In genomic region chr5:89230178-89230577, GRCh38 we compare ENCODE assay signal across 15 cellular contexts.
A peak's percentile ranks its signal among the peaks of the same experiment; 100 is the strongest.
DNase-seq lines count a peak whose midpoint lies in the region; ATAC-seq and TF ChIP-seq lines count a peak whose summit lies in the region.
"Had no signal": no experiment of that assay in that cellular context is flagged by ENCODE, and none has a peak within 500 bp of the region (broad histone marks: within the 10 kb centered on the region; RNA-seq: fewer than 3 reads in every experiment).

No MANE protein-coding gene starts in this region.

- peaks cover 14% of the 10 kb centered on the region for H3K4me1 Mint-ChIP-seq in mesothelial cell of epicardium
- H3K4me1 Mint-ChIP-seq in WTC11, result no peaks in the 10 kb centered on the region
- H3K4me1 Mint-ChIP-seq: CD4-positive, CD25-positive, alpha-beta regulatory T cell had no signal

- H3K4me3 ChIP-seq in GM06990 (replicated peaks; ENCODE audit: low read depth, low read length), result no peak overlapping the region
- no peak overlapping the region for H3K4me3 ChIP-seq in MM.1S (ENCODE audit: low read length)
- H3K4me3 ChIP-seq: BLaER1 treated with 17β-estradiol and CSF1 and Interleukin-3, amounts not matched to agents 10 nM and 100 nM had no signal

- no peaks in the 10 kb centered on the region for H3K36me3 Mint-ChIP-seq in mesothelial cell of epicardium
- H3K36me3 Mint-ChIP-seq in WTC11, result no peaks in the 10 kb centered on the region
- H3K36me3 Mint-ChIP-seq: CD4-positive, CD25-positive, alpha-beta regulatory T cell had no signal

- H2AFZ ChIP-seq in MM.1S (ENCODE audit: low read length), result no peak overlapping the region

- ATAC-seq in stimulated activated naive CD8-positive, alpha-beta T cell treated with anti-CD3 and anti-CD28 coated beads, Interleukin-15, Interleukin-2, amounts not matched to agents 100 U/mL and 50 U/mL, for 24 hours, result peak; percentile 52
- ATAC-seq in GM21423 (IDR thresholded peaks at IDR 0.05; ENCODE audit: unreplicated experiment) (no peak), WTC11 (no peak)
- ATAC-seq: HCT116 had no signal

- DNase-seq in GM06990 (ENCODE audit: extremely low read depth, insufficient read length), result peak; percentile 51
- DNase-seq in MM.1S, result peak; percentile 11
- DNase-seq in mesothelial cell of epicardium (ENCODE audit: low spot score in 2 of 2, unreplicated experiment in 2 of 2), result peak; percentile 13 to 36
- no peak for DNase-seq in stimulated activated naive CD8-positive, alpha-beta T cell treated with anti-CD3 and anti-CD28 coated beads, Interleukin-15, Interleukin-2, amounts not matched to agents 100 U/mL and 50 U/mL, for 24 hours
- no peak for DNase-seq in NCI-H526 treated with DMSO at 0.1 percent for 48 hours (lab: John Stamatoyannopoulos, UW)
- DNase-seq in WTC11 (ENCODE audit: low spot score), result no peak
- DNase-seq in stimulated activated CD8-positive, alpha-beta memory T cell treated with anti-CD3 and anti-CD28 coated beads, Interleukin-4, amount 100 ng/mL, for 48 hours, result no peak
- DNase-seq: ACHN; CD4-positive, CD25-positive, alpha-beta regulatory T cell; DMS53; GF-D8 had no signal

- H3K27ac Mint-ChIP-seq in mesothelial cell of epicardium, result no peak overlapping the region
- H3K27ac Mint-ChIP-seq in WTC11, result no peak overlapping the region
- H3K27ac Mint-ChIP-seq: CD4-positive, CD25-positive, alpha-beta regulatory T cell had no signal

- H3K27me3 Mint-ChIP-seq in mesothelial cell of epicardium (ENCODE audit: low read depth) (no peaks in the 10 kb centered on the region), WTC11 (ENCODE audit: low read depth) (no peaks in the 10 kb centered on the region)
- H3K27me3 Mint-ChIP-seq: CD4-positive, CD25-positive, alpha-beta regulatory T cell had no signal

- POLR2A ChIA-PET in WTC11 (lab: Charles Lee), result no interaction called here

- peaks cover 22% of the 10 kb centered on the region for H3K4me1 ChIP-seq in MM.1S (ENCODE audit: low read length)

- no peaks in the 10 kb centered on the region for H4K20me1 ChIP-seq in MM.1S (ENCODE audit: insufficient read depth, low read length)
- H4K20me1 ChIP-seq: BLaER1 treated with 17β-estradiol and CSF1 and Interleukin-3, amounts not matched to agents 10 nM and 100 nM had no signal

- no peaks in the 10 kb centered on the region for H3K79me2 ChIP-seq in MM.1S (ENCODE audit: low read length)

- peaks cover 12% of the 10 kb centered on the region for H3F3A ChIP-seq in MM.1S (ENCODE audit: insufficient read depth, low read length)

- CTCF ChIA-PET in WTC11 (lab: Charles Lee), result no interaction called here

- no peak overlapping the region for H3K4me2 ChIP-seq in MM.1S (ENCODE audit: low read depth, low read length)
- H3K4me2 ChIP-seq: BLaER1 treated with 17β-estradiol and CSF1 and Interleukin-3, amounts not matched to agents 10 nM and 100 nM had no signal

- H3K9ac ChIP-seq in MM.1S (ENCODE audit: low read length), result no peak overlapping the region
- H3K9ac ChIP-seq: BLaER1 treated with 17β-estradiol and CSF1 and Interleukin-3, amounts not matched to agents 10 nM and 100 nM had no signal

- TF ChIP-seq CTCF in GM06990 (IDR thresholded peaks at IDR 0.05; ENCODE audit: insufficient read depth, low read length, poor library complexity, severe bottlenecking) (no peak), MM.1S (IDR thresholded peaks at IDR 0.05; ENCODE audit: low read length) (no peak), mesothelial cell of epicardium (IDR thresholded peaks at IDR 0.05; ENCODE audit: unreplicated experiment) (no peak), WTC11 (IDR thresholded peaks at IDR 0.05) (no peak)

- H3K9me3 Mint-ChIP-seq in mesothelial cell of epicardium (peaks cover 4% of the 10 kb centered on the region), WTC11 (no peaks in the 10 kb centered on the region)

- H3K27ac ChIP-seq in MM.1S (ENCODE audit: low read length), result no peak overlapping the region
- H3K27ac ChIP-seq: BLaER1 treated with 17β-estradiol and CSF1 and Interleukin-3, amounts not matched to agents 10 nM and 100 nM; HL-60 had no signal

- no peaks in the 10 kb centered on the region for H3K9me3 ChIP-seq in MM.1S (replicated peaks; ENCODE audit: insufficient read depth, low read length)

- no peaks in the 10 kb centered on the region for H3K9me2 ChIP-seq in MM.1S (replicated peaks; ENCODE audit: insufficient read depth, low read length)

- H3K36me3 ChIP-seq in GM06990 (ENCODE audit: control insufficient read depth, insufficient read depth, low read length), result no peaks in the 10 kb centered on the region; the same call in 1 of the 2 replicates
- no peaks in the 10 kb centered on the region for H3K36me3 ChIP-seq in MM.1S (replicated peaks; ENCODE audit: insufficient read depth, low read length)
- H3K36me3 ChIP-seq: BLaER1 treated with 17β-estradiol and CSF1 and Interleukin-3, amounts not matched to agents 10 nM and 100 nM had no signal

- H3K4me3 Mint-ChIP-seq in mesothelial cell of epicardium, result no peak overlapping the region
- no peak overlapping the region for H3K4me3 Mint-ChIP-seq in WTC11
- H3K4me3 Mint-ChIP-seq: CD4-positive, CD25-positive, alpha-beta regulatory T cell had no signal

- H3K27me3 ChIP-seq in GM06990 (replicated peaks; ENCODE audit: control insufficient read depth, insufficient read depth, low read length) (no peaks in the 10 kb centered on the region), MM.1S (replicated peaks; ENCODE audit: insufficient read depth, low read length) (no peaks in the 10 kb centered on the region)
- H3K27me3 ChIP-seq: BLaER1 treated with 17β-estradiol and CSF1 and Interleukin-3, amounts not matched to agents 10 nM and 100 nM had no signal

TF ChIP-seq in WTC11, 78 proteins besides CTCF, POLR2A, EP300 and RAD21 (continues in another document):
- TF ChIP-seq NFYB (CRISPR knock-in tag; conservative IDR thresholded peaks at IDR 0.05; ENCODE audit: low read depth) (no peak), PREB (CRISPR knock-in tag; IDR thresholded peaks at IDR 0.05; ENCODE audit: borderline replicate concordance) (no peak), SOX15 (CRISPR knock-in tag; IDR thresholded peaks at IDR 0.05) (no peak), FOXK1 (CRISPR knock-in tag; IDR thresholded peaks at IDR 0.05) (no peak), ATF2 (CRISPR knock-in tag; IDR thresholded peaks at IDR 0.05; ENCODE audit: borderline replicate concordance, low read depth) (no peak), ATF1 (CRISPR knock-in tag; IDR thresholded peaks at IDR 0.05) (no peak), STAT6 (CRISPR knock-in tag; conservative IDR thresholded peaks at IDR 0.05; ENCODE audit: low read depth) (no peak)

Comparison
In these comparisons a context has a peak if more than half of its experiments do, and no peak if none do; other contexts are left out.
1. DNase-seq: peak in GM06990 (single experiment), MM.1S (single experiment) and mesothelial cell of epicardium (2 of 2); none in stimulated activated naive CD8-positive, alpha-beta T cell treated with anti-CD3 and anti-CD28 coated beads, Interleukin-15, Interleukin-2, amounts not matched to agents 100 U/mL and 50 U/mL, for 24 hours (single experiment), NCI-H526 treated with DMSO at 0.1 percent for 48 hours (single experiment), WTC11 (single experiment) and stimulated activated CD8-positive, alpha-beta memory T cell treated with anti-CD3 and anti-CD28 coated beads, Interleukin-4, amount 100 ng/mL, for 48 hours (single experiment).